8 cellular contexts compared by ENCODE assay signal in genomic region chr5:40688127-40688756, GRCh38. TPM values are rescaled to one million over a fixed set of nuclear protein-coding genes. Genes with fewer than 3 reads are reported as not detected.
A peak's percentile ranks its signal among the peaks of the same experiment; 100 is the strongest.
DNase-seq lines count a peak whose midpoint lies in the region; ATAC-seq, FAIRE-seq and TF ChIP-seq lines count a peak whose summit lies in the region.

No MANE protein-coding gene starts in this region.

- H3K27me3 ChIP-seq in DOHH2 (ENCODE audit: control insufficient read depth, low read length) (no peaks in the 10 kb centered on the region), Karpas-422 (ENCODE audit: low read length) (no peaks in the 10 kb centered on the region), neutrophil (no peaks in the 10 kb centered on the region)

- H4K20me1 ChIP-seq in DOHH2 (ENCODE audit: control insufficient read depth, insufficient read depth, low read depth, low read length) (no peaks in the 10 kb centered on the region), Karpas-422 (ENCODE audit: insufficient read depth, low read depth, low read length) (0 out of 2 replicates have a peak, but pooled peaks cover 10% of the 10 kb centered on the region)

- H3K79me2 ChIP-seq in DOHH2 (ENCODE audit: control insufficient read depth, low read length) (no peaks in the 10 kb centered on the region), Karpas-422 (ENCODE audit: low read length) (no peaks in the 10 kb centered on the region)

- H3K36me3 ChIP-seq in DOHH2 (ENCODE audit: control insufficient read depth, low read length) (no peaks in the 10 kb centered on the region), Karpas-422 (ENCODE audit: insufficient read depth, low read length) (no peaks in the 10 kb centered on the region), neutrophil (peaks cover 26% of the 10 kb centered on the region)

- peak; percentile 93 for FAIRE-seq in RCC 7860 (lab: Jason Lieb, UNC)

- no peaks in the 10 kb centered on the region for H3K9me2 ChIP-seq in DOHH2 (replicated peaks; ENCODE audit: control insufficient read depth, low read length)
- no peaks in the 10 kb centered on the region for H3K9me2 ChIP-seq in Karpas-422 (replicated peaks; ENCODE audit: insufficient read depth, low read length)

- H3K27ac Mint-ChIP-seq in activated T-helper 1 cell treated with anti-CD3 and anti-CD28 coated beads, Interleukin-12 subunit alpha, Interleukin-12 subunit beta, Interleukin-2, Interleukin-4 antibody, amounts not matched to agents 30 ng/mL and 10 ng/mL and 1 ng/mL, durations not matched to agents 14 hours and 24 hours and 36 hours: peak overlapping the region; percentile 91

- no peaks in the 10 kb centered on the region for H3K9me3 Mint-ChIP-seq in activated T-helper 1 cell treated with anti-CD3 and anti-CD28 coated beads, Interleukin-12 subunit alpha, Interleukin-12 subunit beta, Interleukin-2, Interleukin-4 antibody, amounts not matched to agents 30 ng/mL and 10 ng/mL and 1 ng/mL, durations not matched to agents 14 hours and 24 hours and 36 hours

- H3K27ac ChIP-seq in DOHH2 (ENCODE audit: low read depth, low read length) (no peak overlapping the region), Karpas-422 (ENCODE audit: low read length) (no peak overlapping the region), neutrophil (peak overlapping the region; percentile 0), substantia nigra (ENCODE audit: low read depth, low read length, poor library complexity, severe bottlenecking) (no peak overlapping the region)

- H3K4me2 ChIP-seq in DOHH2 (ENCODE audit: low read length): peak overlapping the region; percentile 8; the same call in 1 of the 2 replicates
- H3K4me2 ChIP-seq in Karpas-422 (ENCODE audit: low read depth, low read length, poor library complexity, severe bottlenecking): no peak overlapping the region

- TF ChIP-seq CTCF in DOHH2 (IDR thresholded peaks at IDR 0.05; ENCODE audit: low read depth, low read length, poor library complexity, severe bottlenecking): peak; percentile 84
- peak; percentile 89 for TF ChIP-seq CTCF in neutrophil (IDR thresholded peaks at IDR 0.05)

- intact Hi-C loops in activated T-helper 1 cell treated with anti-CD3 and anti-CD28 coated beads, Interleukin-12 subunit alpha, Interleukin-12 subunit beta, Interleukin-2, Interleukin-4 antibody, amounts not matched to agents 30 ng/mL and 10 ng/mL and 1 ng/mL, durations not matched to agents 14 hours and 24 hours and 36 hours (cut with micrococcal nuclease): loop anchor here (1.0 to 5.0 kb wide), 15 partner anchors 9 to 1511 kb away; partner anchors contain the start of gene PTGER4

- H3K4me3 ChIP-seq in DOHH2 (ENCODE audit: low read length): no peak overlapping the region
- no peak overlapping the region for H3K4me3 ChIP-seq in Karpas-422 (ENCODE audit: low read length)
- H3K4me3 ChIP-seq in neutrophil (ENCODE audit: low read depth in 1 of 2, low read length in 1 of 2): no peak overlapping the region

- H3K4me1 ChIP-seq in DOHH2 (ENCODE audit: control insufficient read depth, low read length): peaks cover 11% of the 10 kb centered on the region
- H3K4me1 ChIP-seq in Karpas-422 (ENCODE audit: low read length): no peaks in the 10 kb centered on the region
- H3K4me1 ChIP-seq in neutrophil (ENCODE audit: control insufficient read depth in 1 of 2, insufficient read depth in 1 of 2, low read depth in 1 of 2, low read length in 1 of 2): peaks cover 50 to 51% of the 10 kb centered on the region in 2 experiments

- no peaks in the 10 kb centered on the region for H3F3A ChIP-seq in DOHH2 (ENCODE audit: control insufficient read depth, insufficient read depth)

- peaks cover 69% of the 10 kb centered on the region for H3K36me3 Mint-ChIP-seq in activated T-helper 1 cell treated with anti-CD3 and anti-CD28 coated beads, Interleukin-12 subunit alpha, Interleukin-12 subunit beta, Interleukin-2, Interleukin-4 antibody, amounts not matched to agents 30 ng/mL and 10 ng/mL and 1 ng/mL, durations not matched to agents 14 hours and 24 hours and 36 hours (ENCODE audit: low read depth)

- DNase-seq in Karpas-422 (peak; percentile 94), RCC 7860 (ENCODE audit: low spot score) (peak; percentile 78), fibroblast of peridontal ligament (ENCODE audit: extremely low read depth) (peak; percentile 94), substantia nigra (lab: John Stamatoyannopoulos, UW) (peak in 42 of 49 donors; percentile 12 to 85 (median 66))
- DNase-seq in activated T-helper 1 cell treated with anti-CD3 and anti-CD28 coated beads, Interleukin-12 subunit alpha, Interleukin-12 subunit beta, Interleukin-2, Interleukin-4 antibody, amounts not matched to agents 30 ng/mL and 10 ng/mL and 1 ng/mL, durations not matched to agents 14 hours and 24 hours and 36 hours (ENCODE audit: low spot score): peak; percentile 81

- peak; percentile 81 for ATAC-seq in GM21786 (IDR thresholded peaks at IDR 0.05; ENCODE audit: unreplicated experiment)

- H3K27me3 Mint-ChIP-seq in activated T-helper 1 cell treated with anti-CD3 and anti-CD28 coated beads, Interleukin-12 subunit alpha, Interleukin-12 subunit beta, Interleukin-2, Interleukin-4 antibody, amounts not matched to agents 30 ng/mL and 10 ng/mL and 1 ng/mL, durations not matched to agents 14 hours and 24 hours and 36 hours (ENCODE audit: insufficient read depth): no peaks in the 10 kb centered on the region

- no peak overlapping the region for H2AFZ ChIP-seq in Karpas-422 (ENCODE audit: low read length)

- peaks cover 71% of the 10 kb centered on the region for H3K4me1 Mint-ChIP-seq in activated T-helper 1 cell treated with anti-CD3 and anti-CD28 coated beads, Interleukin-12 subunit alpha, Interleukin-12 subunit beta, Interleukin-2, Interleukin-4 antibody, amounts not matched to agents 30 ng/mL and 10 ng/mL and 1 ng/mL, durations not matched to agents 14 hours and 24 hours and 36 hours (ENCODE audit: low read depth)

- H3K4me3 Mint-ChIP-seq in activated T-helper 1 cell treated with anti-CD3 and anti-CD28 coated beads, Interleukin-12 subunit alpha, Interleukin-12 subunit beta, Interleukin-2, Interleukin-4 antibody, amounts not matched to agents 30 ng/mL and 10 ng/mL and 1 ng/mL, durations not matched to agents 14 hours and 24 hours and 36 hours: peak overlapping the region; percentile 99

- no peak overlapping the region for H3K9ac ChIP-seq in Karpas-422 (ENCODE audit: low read length)

- H3K9me3 ChIP-seq in DOHH2 (ENCODE audit: control insufficient read depth, insufficient read depth, low read length): no peaks in the 10 kb centered on the region
- no peaks in the 10 kb centered on the region for H3K9me3 ChIP-seq in Karpas-422 (ENCODE audit: low read length)
- no peaks in the 10 kb centered on the region for H3K9me3 ChIP-seq in neutrophil

RNA-seq across cellular contexts. Expression of gene PTGER4, which starts 8.5 kb away (rescaled TPM):
- not detected in 2 replicates for total RNA-seq in Karpas-422 (2014; rRNA removed; shearing (Covaris generic); ENCODE audit: low replicate concordance)
- 57.3 and 61.0 TPM in 2 replicates for total RNA-seq in activated T-helper 1 cell treated with anti-CD3 and anti-CD28 coated beads, Interleukin-12 subunit alpha, Interleukin-12 subunit beta, Interleukin-2, Interleukin-4 antibody, amounts not matched to agents 30 ng/mL and 10 ng/mL and 1 ng/mL, durations not matched to agents 14 hours and 24 hours and 36 hours

Comparison
In these comparisons a context has a peak if more than half of its experiments do, and no peak if none do; other contexts are left out.
1. RNA of gene PTGER4, which starts 8.5 kb away (total RNA-seq): 57.3 to 61.0 TPM in activated T-helper 1 cell treated with anti-CD3 and anti-CD28 coated beads, Interleukin-12 subunit alpha, Interleukin-12 subunit beta, Interleukin-2, Interleukin-4 antibody, amounts not matched to agents 30 ng/mL and 10 ng/mL and 1 ng/mL, durations not matched to agents 14 hours and 24 hours and 36 hours; not detected in Karpas-422; every median in the first group is over 10 times any median in the second.
2. Peak in every context shown above with its lines, with median percentiles within 50 percentile points of each other: DNase-seq.